In the genomic region with DNA sequence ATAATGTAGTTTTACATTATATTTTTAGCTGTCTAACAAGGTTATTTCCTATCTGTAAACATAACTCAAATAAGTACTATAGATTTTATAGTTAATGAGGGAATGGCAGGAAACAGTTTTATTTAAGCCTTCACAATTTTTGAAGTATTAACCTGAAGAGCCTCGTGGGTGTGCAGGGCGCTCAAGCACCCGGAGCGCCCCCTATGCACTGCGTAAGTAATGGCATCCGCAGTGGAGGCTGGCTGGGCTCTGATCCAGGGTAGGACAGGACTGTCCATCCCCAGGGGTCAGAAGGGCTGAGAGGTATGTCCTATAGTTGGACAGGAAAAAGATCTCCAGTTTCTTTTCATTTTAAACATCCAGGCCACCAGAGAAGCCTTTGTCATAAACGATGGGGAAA, we compare ENCODE assay signal across 9 cellular contexts. TPM values are rescaled to one million over a fixed set of nuclear protein-coding genes. Genes with fewer than 3 reads are reported as not detected.
DNase-seq lines count a peak whose midpoint lies in the region; ATAC-seq, FAIRE-seq and TF ChIP-seq lines count a peak whose summit lies in the region.
"Had no signal": no experiment of that assay in that cellular context is flagged by ENCODE, and none has a peak within 500 bp of the region (broad histone marks: within the 10 kb centered on the region; RNA-seq: fewer than 3 reads in every experiment).

No MANE protein-coding gene starts in this region.

- H3K79me2 ChIP-seq in HepG2 (ENCODE audit: insufficient read depth, low read length) = no peaks in the 10 kb centered on the region

- no peak for TF ChIP-seq EP300 in HepG2 (IDR thresholded peaks at IDR 0.05; ENCODE audit: low read depth in 2 of 2, low read length in 2 of 2)
- TF ChIP-seq EP300 in HepG2 (CRISPR knock-in tag; IDR thresholded peaks at IDR 0.05; ENCODE audit: borderline replicate concordance) = no peak

- no peaks in the 10 kb centered on the region for H3K9me3 ChIP-seq in HepG2 (ENCODE audit: low read length)

- no peak for TF ChIP-seq POLR2A in HepG2 (IDR thresholded peaks at IDR 0.05; ENCODE audit: insufficient read depth in 1 of 2, low read depth in 2 of 2, low read length in 2 of 2)

- CTCF ChIA-PET in Calu3 (lab: Charles Lee) = interaction anchor here (1.3 kb wide), 1 partner anchor 397 kb away, joined by 3 read pairs; no protein-coding TSS in a partner anchor
- CTCF ChIA-PET in HEK293T (lab: Yijun Ruan, JAX) = interaction anchor here (0.9 to 1.3 kb wide), 2 partner anchors 396 to 410 kb away, joined by 3 to 5 read pairs; no protein-coding TSS in a partner anchor
- CTCF ChIA-PET in HepG2 (lab: Yijun Ruan, JAX; ENCODE audit: low intra/inter-chr PET ratio, low total read pairs) = interaction anchor here (2.1 kb wide), 1 partner anchor 397 kb away, joined by 15 read pairs; no protein-coding TSS in a partner anchor

- in situ Hi-C loops in HepG2 (cut with HindIII; ENCODE audit: extremely low pct_ligation_motif_present, low pct_unique_long_range_greater_than_20kb) = loop anchor here (5.0 kb wide), 1 partner anchor 399 kb away; no protein-coding TSS in a partner anchor

- 1% methylated on average over 7 of the region's 7 CpGs for WGBS in HepG2 (ENCODE audit: low lambda C conversion rate)

- peaks cover 3% of the 10 kb centered on the region; the same call in 1 of the 2 replicates for H4K20me1 ChIP-seq in HepG2 (ENCODE audit: insufficient read depth, low read length)

- H3K9me3 Mint-ChIP-seq in Calu3 (ENCODE audit: low read depth, unreplicated experiment) = no peaks in the 10 kb centered on the region
- no peaks in the 10 kb centered on the region for H3K9me3 Mint-ChIP-seq in activated naive CD8-positive, alpha-beta T cell treated with anti-CD3 and anti-CD28 coated beads for 36 hours

- FAIRE-seq in HepG2 (lab: Jason Lieb, UNC) = peak; percentile 52
- FAIRE-seq: islet of Langerhans had no signal

- H3K4me1 ChIP-seq in HepG2 (ENCODE audit: insufficient read depth, low read length) = 0 out of 2 replicates have a peak, but pooled peaks cover 9% of the 10 kb centered on the region

- no peak overlapping the region for H3K4me2 ChIP-seq in HepG2 (ENCODE audit: low read depth, low read length)

- no peaks in the 10 kb centered on the region for H3K27me3 Mint-ChIP-seq in Calu3 (ENCODE audit: unreplicated experiment)
- H3K27me3 Mint-ChIP-seq in activated naive CD8-positive, alpha-beta T cell treated with anti-CD3 and anti-CD28 coated beads for 36 hours = peaks cover 88% of the 10 kb centered on the region

- H3K36me3 Mint-ChIP-seq in Calu3 (ENCODE audit: insufficient read depth, unreplicated experiment) = peaks cover 21% of the 10 kb centered on the region
- no peaks in the 10 kb centered on the region for H3K36me3 Mint-ChIP-seq in activated naive CD8-positive, alpha-beta T cell treated with anti-CD3 and anti-CD28 coated beads for 36 hours

- ATAC-seq in HepG2 = peak; percentile 71

- TF ChIP-seq RAD21 in HepG2 (CRISPR knock-in tag; IDR thresholded peaks at IDR 0.05) = 0 out of 2 replicates have a peak, but pooled peaks have one; percentile 25

- TF ChIP-seq CTCF in Calu3 (IDR thresholded peaks at IDR 0.05; ENCODE audit: unreplicated experiment) (peak; percentile 62), WI38 (IDR thresholded peaks at IDR 0.05; ENCODE audit: low read depth, low read length) (peak; percentile 86), HepG2 (CRISPR knock-in tag; IDR thresholded peaks at IDR 0.05) (peak; percentile 79)

- H3K27ac Mint-ChIP-seq in Calu3 (ENCODE audit: unreplicated experiment) = no peak overlapping the region
- H3K27ac Mint-ChIP-seq in activated naive CD8-positive, alpha-beta T cell treated with anti-CD3 and anti-CD28 coated beads for 36 hours = no peak overlapping the region

- intact Hi-C loops in Calu3 (cut with micrococcal nuclease; ENCODE audit: unreplicated experiment) = loop anchor here (5.0 kb wide), 2 partner anchors 229 to 409 kb away; no protein-coding TSS in a partner anchor
- intact Hi-C loops in HepG2 (cut with micrococcal nuclease; ENCODE audit: unreplicated experiment) = no loop called here
- intact Hi-C loops in posterior vena cava (cut with DNase I) = loop anchor here (2.0 to 5.0 kb wide), 2 partner anchors 398 to 404 kb away; no protein-coding TSS in a partner anchor

- no peak overlapping the region for H3K27ac ChIP-seq in HepG2 (ENCODE audit: extremely low read length, insufficient read depth, low read length)

- no TSS peak for BruUV-seq in Calu3 (replicated peaks; lab: Mats Ljungman, UMichigan)
- no TSS peak for BruUV-seq in HepG2 (replicated peaks; lab: Mats Ljungman, UMichigan)

- peaks cover 49% of the 10 kb centered on the region for H3K4me1 Mint-ChIP-seq in Calu3 (ENCODE audit: low read depth, unreplicated experiment)
- peaks cover 5% of the 10 kb centered on the region for H3K4me1 Mint-ChIP-seq in activated naive CD8-positive, alpha-beta T cell treated with anti-CD3 and anti-CD28 coated beads for 36 hours

- DNase-seq in Calu3 (peak; percentile 49), HEK293T (ENCODE audit: extremely low spot score) (peak; percentile 42), HepG2 (ENCODE audit: low spot score) (peak; percentile 64), inferior parietal cortex (ENCODE audit: extremely low spot score) (no peak), NCI-H2171 (lab: John Stamatoyannopoulos, UW) (no peak), posterior vena cava (ENCODE audit: low spot score) (no peak)
- DNase-seq in activated naive CD8-positive, alpha-beta T cell treated with anti-CD3 and anti-CD28 coated beads for 36 hours = no peak

- POLR2A ChIA-PET in HEK293T (lab: Yijun Ruan, JAX) (no interaction called here), HepG2 (lab: Yijun Ruan, JAX) (no interaction called here)

- peaks cover 19 to 74% of the 10 kb centered on the region in 2 experiments for H3K27me3 ChIP-seq in HepG2 (ENCODE audit: control insufficient read depth in 1 of 2, insufficient read depth in 2 of 2, low read length in 2 of 2)

- no peaks in the 10 kb centered on the region for H3K36me3 ChIP-seq in HepG2 (replicated peaks in 1 of 2; ENCODE audit: control insufficient read depth in 1 of 2, insufficient read depth in 2 of 2, low read length in 2 of 2)

- no peak overlapping the region for H3K9ac ChIP-seq in HepG2 (ENCODE audit: insufficient read depth, low read depth, low read length)

- H3K4me3 ChIP-seq in WI38 (ENCODE audit: low read depth, low read length) (no peak overlapping the region), HepG2 (replicated peaks in 1 of 3; ENCODE audit: insufficient read depth in 1 of 3, low read depth in 2 of 3, low read length in 3 of 3) (no peak overlapping the region)

- no peak overlapping the region for H2AFZ ChIP-seq in HepG2 (ENCODE audit: low read length)

- H3K4me3 Mint-ChIP-seq in Calu3 (ENCODE audit: low read depth, unreplicated experiment) = no peak overlapping the region
- no peak overlapping the region for H3K4me3 Mint-ChIP-seq in activated naive CD8-positive, alpha-beta T cell treated with anti-CD3 and anti-CD28 coated beads for 36 hours

TF ChIP-seq in HEK293T, 16 proteins besides CTCF, POLR2A, EP300 and RAD21 (continues in another document):
- TF ChIP-seq BHLHE40 (IDR thresholded peaks at IDR 0.05; ENCODE audit: borderline replicate concordance) (no peak), NFRKB (IDR thresholded peaks at IDR 0.05) (no peak), CTBP1 (IDR thresholded peaks at IDR 0.05; ENCODE audit: borderline replicate concordance) (no peak), ELF4 (IDR thresholded peaks at IDR 0.05) (no peak), FOXK2 (IDR thresholded peaks at IDR 0.05) (no peak), FOXM1 (IDR thresholded peaks at IDR 0.05; ENCODE audit: borderline replicate concordance) (no peak), SUZ12 (IDR thresholded peaks at IDR 0.05) (no peak)

TF ChIP-seq in HepG2, 621 proteins besides CTCF, POLR2A, EP300 and RAD21:
- no peak for TF ChIP-seq AHR (CRISPR knock-in tag; IDR thresholded peaks at IDR 0.05)
- peak; percentile 96 for TF ChIP-seq XRCC5 (optimal IDR thresholded peaks at IDR 0.05; ENCODE audit: low read length)
- peak; percentile 29; the same call in 1 of the 2 replicates for TF ChIP-seq GATAD2A (CRISPR knock-in tag; IDR thresholded peaks at IDR 0.05)
- TF ChIP-seq STAG1 (CRISPR knock-in tag; IDR thresholded peaks at IDR 0.05) = peak; percentile 61

RNA-seq across cellular contexts. Expression of a gene that starts 8.2 kb away (rescaled TPM):
- total RNA-seq in Calu3 (2022) = 2.2 and 2.4 TPM in 2 replicates
- total RNA-seq in HepG2 (2016; rRNA removed; fragmentation: Illumina TruSeq; extraction: Trizol) = not detected in 2 replicates
- total RNA-seq in HepG2 (2016; cell fraction: cytosol; rRNA removed; fragmentation: Illumina TruSeq; extraction: Trizol; ENCODE audit: low read depth) = not detected in 2 replicates
- not detected in 2 replicates for total RNA-seq in HepG2 (2016; cell fraction: insoluble cytoplasmic fraction; rRNA removed; fragmentation: Illumina TruSeq; extraction: Trizol)
- not detected in 2 replicates for total RNA-seq in HepG2 (2016; cell fraction: membrane; rRNA removed; fragmentation: Illumina TruSeq; extraction: Trizol)
- not detected in 2 replicates for total RNA-seq in HepG2 (2016; cell fraction: nucleus; rRNA removed; fragmentation: Illumina TruSeq; extraction: Trizol)
- not detected in 2 replicates for polyA plus RNA-seq in HepG2 (2011; rRNA removed)
- 0.08 TPM in 1 of 2 replicates, not detected in the other for polyA plus RNA-seq in HepG2 (2011; cell fraction: cytosol; rRNA removed)
- polyA plus RNA-seq in HepG2 (2011; cell fraction: nucleus; rRNA removed) = not detected in 2 replicates
- not detected in 2 replicates for polyA plus RNA-seq in HepG2 (2012)
- not detected in 2 replicates for polyA plus RNA-seq in HepG2 (2016; cell fraction: cytosol; fragmentation: Illumina TruSeq; extraction: Trizol; ENCODE audit: low read depth)
- not detected in 2 replicates for polyA plus RNA-seq in HepG2 (2016; cell fraction: insoluble cytoplasmic fraction; fragmentation: Illumina TruSeq; extraction: Trizol; ENCODE audit: low read depth)
- not detected in 2 replicates for polyA plus RNA-seq in HepG2 (2016; cell fraction: membrane; fragmentation: Illumina TruSeq; extraction: Trizol; ENCODE audit: low read depth)
- not detected in 2 replicates for polyA plus RNA-seq in HepG2 (2016; cell fraction: nucleus; fragmentation: Illumina TruSeq; extraction: Trizol; ENCODE audit: insufficient read depth, low read depth)
- 0.47 TPM in 1 of 2 replicates, not detected in the other for polyA minus RNA-seq in HepG2 (2011; rRNA and poly(A)+ RNA removed; ENCODE audit: low replicate concordance)
- polyA minus RNA-seq in HepG2 (2011; cell fraction: cytosol; rRNA and poly(A)+ RNA removed) = not detected in 2 replicates
- not detected in 2 replicates for polyA minus RNA-seq in HepG2 (2011; cell fraction: nucleus; rRNA and poly(A)+ RNA removed)
- total RNA-seq in activated naive CD8-positive, alpha-beta T cell treated with anti-CD3 and anti-CD28 coated beads for 36 hours = not detected
- not detected for total RNA-seq in posterior vena cava

Comparison
In these comparisons a context has a peak if more than half of its experiments do, and no peak if none do; other contexts are left out.
1. DNase-seq: peak in Calu3 (single experiment), HEK293T (single experiment) and HepG2 (single experiment); none in inferior parietal cortex (single experiment), activated naive CD8-positive, alpha-beta T cell treated with anti-CD3 and anti-CD28 coated beads for 36 hours (single experiment), NCI-H2171 (single experiment) and posterior vena cava (single experiment).
2. Peak in every context shown above with its lines, with median percentiles within 50 percentile points of each other: CTCF ChIP-seq.